Comparison of ENCODE assay signal across 8 cellular contexts in genomic region chr13:114024603-114025431, GRCh38. TPM values are rescaled to one million over a fixed set of nuclear protein-coding genes. Genes with fewer than 3 reads are reported as not detected.
DNase-seq lines count a peak whose midpoint lies in the region; ATAC-seq and TF ChIP-seq lines count a peak whose summit lies in the region.

No MANE protein-coding gene starts in this region.

- TF ChIP-seq POLR2A in GM19193 (IDR thresholded peaks at IDR 0.05; ENCODE audit: extremely low read depth, insufficient read depth, insufficient read length): peak; percentile 40

- in situ Hi-C loops in HAP-1 (cut with MboI; ENCODE audit: low sequenced_read_pairs): no loop called here

- no peak overlapping the region for H3K4me3 ChIP-seq in HAP-1

- H3K9me3 Mint-ChIP-seq in progenitor cell of endocrine pancreas (ENCODE audit: low read depth): no peaks in the 10 kb centered on the region

- POLR2A ChIA-PET in RWPE1 (lab: Yijun Ruan, JAX; ENCODE audit: low non-redundant PET): interaction anchor here (0.6 kb wide), 1 partner anchor 65 kb away, joined by 3 read pairs; no protein-coding TSS in a partner anchor

- peaks cover 3% of the 10 kb centered on the region for H3K4me1 Mint-ChIP-seq in progenitor cell of endocrine pancreas (ENCODE audit: low read depth)

- no peaks in the 10 kb centered on the region for H3K4me1 ChIP-seq in HAP-1

- H3K27ac ChIP-seq in RWPE1: peak overlapping the region; percentile 25

- no peaks in the 10 kb centered on the region for H3K36me3 ChIP-seq in HAP-1 (replicated peaks)

- peaks cover 2% of the 10 kb centered on the region for H3K36me3 Mint-ChIP-seq in progenitor cell of endocrine pancreas (ENCODE audit: insufficient read depth)

- no peaks in the 10 kb centered on the region for H3K27me3 ChIP-seq in HAP-1 (ENCODE audit: low read depth)

- H3K27me3 Mint-ChIP-seq in progenitor cell of endocrine pancreas: no peaks in the 10 kb centered on the region

- H3K4me3 Mint-ChIP-seq in progenitor cell of endocrine pancreas (ENCODE audit: low read depth): no peak overlapping the region

- CTCF ChIA-PET in RWPE1 (lab: Yijun Ruan, JAX): interaction anchor here (0.7 kb wide), 1 partner anchor 17 kb away, joined by 4 read pairs; no protein-coding TSS in a partner anchor

- peak; percentile 63 for ATAC-seq in HG02588 (IDR thresholded peaks at IDR 0.05; ENCODE audit: unreplicated experiment)

- H3K9me3 ChIP-seq in HAP-1: no peaks in the 10 kb centered on the region

- DNase-seq in RWPE1 (ENCODE audit: low spot score) (no peak), progenitor cell of endocrine pancreas (ENCODE audit: low spot score, unreplicated experiment) (no peak), HAP-1 (ENCODE audit: low spot score in 2 of 2) (no peak), DMS79 (lab: John Stamatoyannopoulos, UW) (no peak)
- no peak for DNase-seq in effector CD8-positive, alpha-beta T cell (lab: John Stamatoyannopoulos, UW)
- no peak for DNase-seq in activated CD8-positive, alpha-beta memory T cell treated with anti-CD3 and anti-CD28 coated beads, Interleukin-2, amount 50 U/mL, for 48 hours

- TF ChIP-seq CTCF in RWPE1 (conservative IDR thresholded peaks at IDR 0.05; ENCODE audit: low read depth) (no peak), progenitor cell of endocrine pancreas (IDR thresholded peaks at IDR 0.05; ENCODE audit: unreplicated experiment) (no peak)

- H3K27ac Mint-ChIP-seq in progenitor cell of endocrine pancreas: peak overlapping the region; percentile 45

RNA-seq across cellular contexts. Expression of gene C13orf46, which starts 50.9 kb away (rescaled TPM):
- total RNA-seq in progenitor cell of endocrine pancreas: 0.17 and 0.18 TPM in 2 replicates
